Comparison of ENCODE assay signal across 8 cellular contexts in the genomic region with DNA sequence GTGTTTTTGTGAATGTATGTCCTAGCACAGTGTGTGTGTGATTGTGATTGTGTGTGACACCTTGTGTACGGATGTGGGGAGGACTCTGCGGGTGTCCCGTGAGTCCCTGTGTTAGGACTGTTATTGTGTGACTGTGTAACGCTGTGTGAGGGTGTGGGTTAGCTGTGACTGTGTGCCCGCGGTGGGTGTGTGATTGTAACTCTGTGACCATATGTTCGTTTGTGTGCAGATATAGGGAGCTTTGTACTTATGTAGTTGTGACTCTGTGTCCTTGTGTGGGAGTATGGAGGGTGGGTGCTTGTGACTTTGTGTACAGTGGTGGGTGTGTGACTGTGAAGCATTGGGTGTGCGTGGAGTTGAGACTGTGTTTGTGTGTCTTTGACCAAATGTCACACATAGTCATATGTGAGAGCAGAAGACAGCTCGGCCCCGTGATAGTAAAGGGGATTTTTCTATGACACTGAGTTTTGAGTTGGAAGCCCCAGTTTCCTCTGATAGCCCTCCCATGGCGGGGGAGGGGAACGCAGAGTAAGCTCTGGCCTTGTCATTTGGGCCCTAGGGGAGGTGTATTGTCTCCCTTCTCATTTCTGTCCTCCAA. TPM values are rescaled to one million over a fixed set of nuclear protein-coding genes. Genes with fewer than 3 reads are reported as not detected.
DNase-seq lines count a peak whose midpoint lies in the region; ATAC-seq and TF ChIP-seq lines count a peak whose summit lies in the region.

No MANE protein-coding gene starts in this region.

- CTCF ChIA-PET in A673 (lab: Charles Lee): no interaction called here
- CTCF ChIA-PET in activated CD4-positive, alpha-beta T cell treated with anti-CD3 and anti-CD28 coated beads, Interleukin-2, amount 10 ng/mL, durations not matched to agents 7 days and 5 days (lab: Charles Lee): interaction anchor here (1.3 to 2.8 kb wide), 2 partner anchors 12 to 83 kb away, joined by 3 to 10 read pairs; no protein-coding TSS in a partner anchor

- peaks cover 23% of the 10 kb centered on the region for H3K4me1 Mint-ChIP-seq in activated CD4-positive, alpha-beta T cell treated with anti-CD3 and anti-CD28 coated beads, Interleukin-2, amount 10 ng/mL, durations not matched to agents 7 days and 5 days

- H3K36me3 Mint-ChIP-seq in activated CD4-positive, alpha-beta T cell treated with anti-CD3 and anti-CD28 coated beads, Interleukin-2, amount 10 ng/mL, durations not matched to agents 7 days and 5 days (ENCODE audit: low read depth): peaks cover 58% of the 10 kb centered on the region

- peak overlapping the region; percentile 90 for H3K27ac ChIP-seq in A673 (ENCODE audit: low read depth, low read length, poor library complexity, severe bottlenecking)
- peak overlapping the region; percentile 94 to 96 for H3K27ac ChIP-seq in prostate gland

- TSS peak; percentile 73 for BruUV-seq in A673 (replicated peaks; lab: Mats Ljungman, UMichigan)

- peak overlapping the region; percentile 77 for H3K4me3 ChIP-seq in A673 (ENCODE audit: low read depth, low read length, poor library complexity, severe bottlenecking)
- H3K4me3 ChIP-seq in foreskin fibroblast (ENCODE audit: low read depth in 1 of 2, low read length in 2 of 2): peak overlapping the region; percentile 96 to 97
- H3K4me3 ChIP-seq in prostate gland: peak overlapping the region; percentile 67 to 76

- 8% methylated on average over 12 of the region's 12 CpGs for WGBS in prostate gland

- H3K36me3 ChIP-seq in A673 (ENCODE audit: insufficient read depth, low read length, poor library complexity, severe bottlenecking) (peaks cover 13% of the 10 kb centered on the region), prostate gland (no peaks in the 10 kb centered on the region)

- POLR2A ChIA-PET in A673 (lab: Charles Lee; ENCODE audit: low non-redundant PET): no interaction called here
- POLR2A ChIA-PET in activated CD4-positive, alpha-beta T cell treated with anti-CD3 and anti-CD28 coated beads, Interleukin-2, amount 10 ng/mL, durations not matched to agents 7 days and 5 days (lab: Charles Lee): interaction anchor here (1.2 kb wide), 1 partner anchor 44 kb away, joined by 4 read pairs; a partner anchor contains a TSS

- no peaks in the 10 kb centered on the region for H3K27me3 Mint-ChIP-seq in activated CD4-positive, alpha-beta T cell treated with anti-CD3 and anti-CD28 coated beads, Interleukin-2, amount 10 ng/mL, durations not matched to agents 7 days and 5 days

- H3K27me3 ChIP-seq in A673 (replicated peaks; ENCODE audit: insufficient read depth, low read depth, low read length, poor library complexity) (no peaks in the 10 kb centered on the region), prostate gland (replicated peaks; ENCODE audit: insufficient read depth) (no peaks in the 10 kb centered on the region)

- peak overlapping the region; percentile 98 for H3K4me3 Mint-ChIP-seq in activated CD4-positive, alpha-beta T cell treated with anti-CD3 and anti-CD28 coated beads, Interleukin-2, amount 10 ng/mL, durations not matched to agents 7 days and 5 days

- ATAC-seq in GM18511 (IDR thresholded peaks at IDR 0.05; ENCODE audit: unreplicated experiment) (peak; percentile 33), HG03196 (IDR thresholded peaks at IDR 0.05; ENCODE audit: unreplicated experiment) (peak; percentile 19)

- intact Hi-C loops in A673 (cut with micrococcal nuclease; ENCODE audit: unreplicated experiment) (no loop called here), prostate gland (cut with DNase I) (loop anchor here (2.0 kb wide), 1 partner anchor 40 kb away; a partner anchor contains a TSS)

- H3K27ac Mint-ChIP-seq in activated CD4-positive, alpha-beta T cell treated with anti-CD3 and anti-CD28 coated beads, Interleukin-2, amount 10 ng/mL, durations not matched to agents 7 days and 5 days: peak overlapping the region; percentile 98

- H3K4me1 ChIP-seq in A673 (ENCODE audit: insufficient read depth, low read length, poor library complexity, severe bottlenecking): no peaks in the 10 kb centered on the region
- no peaks in the 10 kb centered on the region for H3K4me1 ChIP-seq in prostate gland (replicated peaks)

- TF ChIP-seq POLR2A in prostate gland (IDR thresholded peaks at IDR 0.05): no peak

- peaks cover 45% of the 10 kb centered on the region for H3K9me3 Mint-ChIP-seq in activated CD4-positive, alpha-beta T cell treated with anti-CD3 and anti-CD28 coated beads, Interleukin-2, amount 10 ng/mL, durations not matched to agents 7 days and 5 days

- no peak for TF ChIP-seq CTCF in A673 (conservative IDR thresholded peaks at IDR 0.05; ENCODE audit: low read depth, low read length)
- TF ChIP-seq CTCF in foreskin fibroblast (IDR thresholded peaks at IDR 0.05; ENCODE audit: low read depth, low read length): no peak
- no peak for TF ChIP-seq CTCF in prostate gland (IDR thresholded peaks at IDR 0.05)

- H3K9me3 ChIP-seq in A673 (ENCODE audit: low read depth, low read length, poor library complexity, severe bottlenecking) (peaks cover 26% of the 10 kb centered on the region), prostate gland (no peaks in the 10 kb centered on the region)

- peak; percentile 14 for DNase-seq in A673 (ENCODE audit: low spot score)
- no peak for DNase-seq in activated CD4-positive, alpha-beta T cell treated with anti-CD3 and anti-CD28 coated beads, Interleukin-2, amount 10 ng/mL, durations not matched to agents 7 days and 5 days
- no peak for DNase-seq in foreskin fibroblast
- no peak for DNase-seq in prostate gland (ENCODE audit: low spot score)
- DNase-seq in SW480 (ENCODE audit: low spot score): no peak
- no peak for DNase-seq in SW 1271 (lab: John Stamatoyannopoulos, UW)

RNA-seq across cellular contexts. Expression of a gene that starts 0.9 kb away (rescaled TPM):
- total RNA-seq in A673 (2021) (18.0 and 20.4 TPM in 2 replicates), prostate gland (10 to 100 TPM in 1 of 2 donors, 1 to 10 TPM in 1; 6.2 to 11.9 TPM)
- total RNA-seq in activated CD4-positive, alpha-beta T cell treated with anti-CD3 and anti-CD28 coated beads, Interleukin-2, amount 10 ng/mL, durations not matched to agents 7 days and 5 days: 10 to 100 TPM; 10.6 to 13.7 TPM

RNA-seq across cellular contexts. Expression of a gene that starts 39.7 kb away (rescaled TPM):
- 16.2 and 16.4 TPM in 2 replicates for total RNA-seq in A673 (2021)
- total RNA-seq in activated CD4-positive, alpha-beta T cell treated with anti-CD3 and anti-CD28 coated beads, Interleukin-2, amount 10 ng/mL, durations not matched to agents 7 days and 5 days: 1 to 10 TPM; 7.8 to 9.6 TPM
- total RNA-seq in prostate gland: 10 to 100 TPM in 1 of 2 donors, 1 to 10 TPM in 1; 9.6 to 20.7 TPM

RNA-seq across cellular contexts. Expression of a gene that starts 44.1 kb away (rescaled TPM):
- 17.8 and 19.0 TPM in 2 replicates for total RNA-seq in A673 (2021)
- total RNA-seq in activated CD4-positive, alpha-beta T cell treated with anti-CD3 and anti-CD28 coated beads, Interleukin-2, amount 10 ng/mL, durations not matched to agents 7 days and 5 days: 10 to 100 TPM; 14.0 to 14.7 TPM
- total RNA-seq in prostate gland: 10 to 100 TPM in 1 of 2 donors, 1 to 10 TPM in 1; 8.4 to 13.5 TPM
